ENCODE assay signal across 23 cellular contexts in the genomic region with DNA sequence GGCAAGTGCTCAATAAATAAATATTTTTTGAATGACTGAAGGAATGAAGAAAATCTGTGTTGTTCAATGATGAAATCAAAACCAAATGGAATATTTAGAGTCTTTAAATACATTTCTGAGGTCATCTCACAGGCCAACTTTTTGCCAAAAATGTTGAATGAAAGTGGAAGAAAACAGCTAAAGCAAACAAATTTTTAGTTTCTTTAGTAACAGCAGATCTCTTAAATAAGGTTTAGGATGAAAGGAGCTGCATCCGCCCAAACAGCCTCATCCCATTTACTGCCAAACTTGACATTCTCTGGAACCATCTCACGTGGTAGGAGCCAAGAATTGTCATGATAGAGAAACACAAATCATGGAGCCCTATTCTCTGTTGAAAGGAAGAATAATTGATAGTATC. TPM values are rescaled to one million over a fixed set of nuclear protein-coding genes. Genes with fewer than 3 reads are reported as not detected.
DNase-seq lines count a peak whose midpoint lies in the region; ATAC-seq and TF ChIP-seq lines count a peak whose summit lies in the region.
"Had no signal": no experiment of that assay in that cellular context is flagged by ENCODE, and none has a peak within 500 bp of the region (broad histone marks: within the 10 kb centered on the region; RNA-seq: fewer than 3 reads in every experiment).

No MANE protein-coding gene starts in this region.

- H3K27ac ChIP-seq in CD4-positive, alpha-beta memory T cell (ENCODE audit: low read depth, low read length), result no peak overlapping the region
- peak overlapping the region in 1 of 4 donors; percentile 41 for H3K27ac ChIP-seq in Peyer's patch
- H3K27ac ChIP-seq: PC-9, psoas muscle, testis, vagina had no signal

- peaks cover 39 to 54% (median 45%) of the 10 kb centered on the region in 4 donors for H3K4me1 Mint-ChIP-seq in CD4-positive, alpha-beta memory T cell

- peak overlapping the region in 3 of 7 donors; percentile 33 to 77 (median 62) for H3K27ac Mint-ChIP-seq in CD4-positive, alpha-beta memory T cell
- H3K27ac Mint-ChIP-seq: activated CD4-positive, alpha-beta T cell treated with anti-CD3 and anti-CD28 coated beads for 36 hours; HFFc6; stimulated activated naive B cell treated with anti-CD40 and anti-IgM and Interleukin-4, amounts not matched to agents 10 μg/mL and 1 μg/mL and 100 μg/mL, for 72 hours had no signal

- TF ChIP-seq CTCF in Peyer's patch (IDR thresholded peaks at IDR 0.05), result no peak

- H3K4me3 Mint-ChIP-seq in CD4-positive, alpha-beta memory T cell, result peak overlapping the region in 5 of 8 donors; percentile 5 to 49 (median 35)
- H3K4me3 Mint-ChIP-seq: activated CD4-positive, alpha-beta T cell treated with anti-CD3 and anti-CD28 coated beads for 36 hours; activated naive CD8-positive, alpha-beta T cell; activated T-helper 1 cell treated with anti-CD3 and anti-CD28 coated beads, Interleukin-12 subunit alpha, Interleukin-12 subunit beta, Interleukin-2, Interleukin-4 antibody, amounts not matched to agents 30 ng/mL and 10 ng/mL and 1 ng/mL, durations not matched to agents 14 hours and 24 hours and 36 hours; HFFc6; stimulated activated naive B cell treated with anti-CD40 and anti-IgM and Interleukin-4, amounts not matched to agents 10 μg/mL and 1 μg/mL and 100 μg/mL, for 72 hours had no signal

- no peaks in the 10 kb centered on the region for H3K9me3 ChIP-seq in CD4-positive, alpha-beta memory T cell (ENCODE audit: control insufficient read depth in 1 of 2, low read length in 2 of 2)
- H3K9me3 ChIP-seq in adipocyte (ENCODE audit: control insufficient read depth, low read length), result no peaks in the 10 kb centered on the region
- no peaks in the 10 kb centered on the region for H3K9me3 ChIP-seq in Peyer's patch
- H3K9me3 ChIP-seq: psoas muscle, testis, vagina had no signal

- CTCF ChIA-PET in CD4-positive, alpha-beta memory T cell (lab: Charles Lee; ENCODE audit: partially characterized antibody), result interaction anchor here (0.8 to 2.0 kb wide), 5 partner anchors 49 to 147 kb away, joined by 3 to 7 read pairs (median 4); partner anchors contain the start of gene DIPK2A

- H3K4me3 ChIP-seq in CD4-positive, alpha-beta memory T cell (ENCODE audit: low read length in 2 of 2), result no peak overlapping the region
- H3K4me3 ChIP-seq in adipocyte (ENCODE audit: low read length) (peak overlapping the region; percentile 14), Peyer's patch (no peak overlapping the region)
- H3K4me3 ChIP-seq: PC-9, psoas muscle, skin epidermis, testis, vagina had no signal

- H3K36me3 Mint-ChIP-seq in CD4-positive, alpha-beta memory T cell, result peaks cover 6 to 17% of the 10 kb centered on the region in 2 donors

- H3K9me3 Mint-ChIP-seq in CD4-positive, alpha-beta memory T cell, result no peaks in the 10 kb centered on the region

- no peaks in the 10 kb centered on the region for H3K36me3 ChIP-seq in CD4-positive, alpha-beta memory T cell (ENCODE audit: insufficient read depth, low read length)
- H3K36me3 ChIP-seq in adipocyte (ENCODE audit: control insufficient read depth, insufficient read depth, low read length, severe bottlenecking) (no peaks in the 10 kb centered on the region), Peyer's patch (no peaks in the 10 kb centered on the region)
- H3K36me3 ChIP-seq: vagina had no signal

- TF ChIP-seq POLR2A in Peyer's patch (IDR thresholded peaks at IDR 0.05), result no peak

- intact Hi-C loops in CD4-positive, alpha-beta memory T cell (cut with micrococcal nuclease), result loop anchor here (1.0 to 5.0 kb wide), 2 partner anchors 24 to 47 kb away; partner anchors contain the start of gene SLC9A9

- POLR2A ChIA-PET in CD4-positive, alpha-beta memory T cell (lab: Charles Lee; ENCODE audit: partially characterized antibody), result interaction anchor here (1.4 to 4.2 kb wide), 3 partner anchors 24 to 147 kb away, joined by 3 to 25 read pairs (median 15); partner anchors contain the start of genes DIPK2A and SLC9A9

- no peaks in the 10 kb centered on the region for H3K27me3 Mint-ChIP-seq in CD4-positive, alpha-beta memory T cell
- H3K27me3 Mint-ChIP-seq: activated CD4-positive, alpha-beta T cell treated with anti-CD3 and anti-CD28 coated beads for 36 hours; activated naive CD8-positive, alpha-beta T cell; stimulated activated naive B cell treated with anti-CD40 and anti-IgM and Interleukin-4, amounts not matched to agents 10 μg/mL and 1 μg/mL and 100 μg/mL, for 72 hours had no signal

- H3K4me1 ChIP-seq in CD4-positive, alpha-beta memory T cell (ENCODE audit: insufficient read depth, low read length), result peaks cover 38% of the 10 kb centered on the region
- H3K4me1 ChIP-seq in adipocyte (ENCODE audit: control insufficient read depth, insufficient read depth, low read length) (peaks cover 8% of the 10 kb centered on the region), Peyer's patch (peaks cover 0 to 8% (median 3%) of the 10 kb centered on the region in 4 donors)
- H3K4me1 ChIP-seq: psoas muscle, testis had no signal

- no peak overlapping the region for H3K9ac ChIP-seq in adipocyte (ENCODE audit: low read length)

- H3K27me3 ChIP-seq in CD4-positive, alpha-beta memory T cell (ENCODE audit: insufficient read depth, low read length), result no peaks in the 10 kb centered on the region
- no peaks in the 10 kb centered on the region for H3K27me3 ChIP-seq in adipocyte (replicated peaks; ENCODE audit: control insufficient read depth, insufficient read depth, low read length)
- H3K27me3 ChIP-seq in Peyer's patch, result no peaks in the 10 kb centered on the region
- H3K27me3 ChIP-seq: testis, vagina had no signal

- no peak for ATAC-seq in esophagus mucosa
- ATAC-seq: psoas muscle had no signal

- DNase-seq in AG08395 (ENCODE audit: low spot score) (peak; percentile 39), adipocyte (ENCODE audit: low read depth) (peak; percentile 56), left kidney (ENCODE audit: low read depth, low spot score) (peak; percentile 5), Peyer's patch (no peak), NCI-H1417 (lab: John Stamatoyannopoulos, UW) (no peak), occipital lobe (lab: John Stamatoyannopoulos, UW) (no peak)
- no peak for DNase-seq in CD4-positive, alpha-beta memory T cell
- DNase-seq: activated CD4-positive, alpha-beta T cell treated with anti-CD3 and anti-CD28 coated beads for 36 hours; DMS79 treated with DMSO at 0.1 percent for 48 hours; effector memory CD4-positive, alpha-beta T cell; HFFc6; left ventricle myocardium superior; NCI-H2029; PC-9; psoas muscle; stimulated activated naive B cell treated with anti-CD40 and anti-IgM and Interleukin-4, amounts not matched to agents 10 μg/mL and 1 μg/mL and 100 μg/mL, for 72 hours; testis had no signal

RNA-seq across cellular contexts. Expression of gene SLC9A9, which starts 23.6 kb away (rescaled TPM):
- total RNA-seq in CD4-positive, alpha-beta memory T cell, result 10 to 100 TPM; 30.8 to 34.8 TPM
- 10 to 100 TPM; 34.0 to 35.5 TPM for polyA plus RNA-seq in CD4-positive, alpha-beta memory T cell
- total RNA-seq in Peyer's patch, result 10 to 100 TPM in 1 of 4 donors, 1 to 10 TPM in 3; 2.1 to 40.4 (median 7.2) TPM
- total RNA-seq in esophagus mucosa, result 14.6 TPM
- 7.3 TPM for total RNA-seq in occipital lobe
- total RNA-seq: HT-29 had no signal

Comparison
In these comparisons a context has a peak if more than half of its experiments do, and no peak if none do; other contexts are left out.
1. DNase-seq: peak in AG08395 (single experiment), adipocyte (single experiment) and left kidney (single experiment); none in CD4-positive, alpha-beta memory T cell (0 of 5), Peyer's patch (0 of 3), NCI-H1417 (0 of 3) and occipital lobe (single experiment).